28 cellular contexts compared by ENCODE assay signal in the genomic region with DNA sequence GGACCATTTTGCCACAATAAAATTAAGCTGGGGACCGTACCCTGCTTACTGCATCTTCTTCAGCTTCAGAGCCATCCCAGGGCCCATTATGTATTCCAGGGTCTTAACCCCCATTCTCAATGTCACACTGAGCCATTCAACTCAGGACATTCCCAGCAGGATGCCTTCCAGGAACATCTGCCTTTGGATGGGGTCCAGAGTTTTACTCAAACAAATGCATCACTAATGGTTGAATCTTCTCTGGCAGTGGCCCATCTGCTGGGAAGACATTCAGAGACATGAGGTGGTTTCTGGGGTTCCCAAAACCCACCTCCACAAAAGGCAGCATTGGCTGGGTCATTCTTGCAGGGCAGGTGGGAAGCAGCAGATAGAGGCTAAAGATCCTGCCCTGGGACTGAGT. TPM values are rescaled to one million over a fixed set of nuclear protein-coding genes. Genes with fewer than 3 reads are reported as not detected.
"Had no signal": no experiment of that assay in that cellular context is flagged by ENCODE, and none has a peak within 500 bp of the region (broad histone marks: within the 10 kb centered on the region; RNA-seq: fewer than 3 reads in every experiment).

No MANE protein-coding gene starts in this region.

- FAIRE-seq: astrocyte, TTC549 had no signal

- H3K27ac ChIP-seq: cardiac muscle cell, KMS-11, SK-N-MC had no signal

- H3K4me2 ChIP-seq: KMS-11 had no signal

- ATAC-seq: activated naive CD4-positive, alpha-beta T cell treated with anti-CD3 and anti-CD28 coated beads, Interleukin-2, amount 50 U/mL, for 72 hours; activated T-cell treated with anti-CD3 and anti-CD28 coated beads, Interleukin-2, amount 50 U/mL, for 4 hours; PC-3; Right ventricle myocardium inferior; T-cell had no signal

- DNase-seq: activated B cell treated with CpG ODN at 0.5 μM for 24 hours; activated CD4-positive, alpha-beta T cell treated with anti-CD3 and anti-CD28 coated beads for 1 hour; activated CD4-positive, alpha-beta T cell treated with anti-CD3 and anti-CD28 coated beads, Interleukin-2, amount 10 ng/mL, durations not matched to agents 24 days and 14 days; activated CD4-positive, alpha-beta T cell treated with anti-CD3 and anti-CD28 coated beads, Interleukin-2, amount 50 U/mL, for 48 hours; activated CD8-positive, alpha-beta memory T cell treated with anti-CD3 and anti-CD28 coated beads for 24 hours; activated effector memory CD4-positive, alpha-beta T cell treated with anti-CD3 and anti-CD28 coated beads, Interleukin-2, amount 50 U/mL, for 16 hours; activated naive CD4-positive, alpha-beta T cell treated with Interleukin-2 at 50 U/mL for 16 hours; activated T-cell treated with anti-CD3 and anti-CD28 coated beads, Interleukin-2, amount 50 U/mL, for 4 hours; amygdala; cerebellar nuclear complex; NCI-H1092; NCI-H1417; NCI-H1694 treated with DMSO at 0.1 percent for 48 hours; NCI-H2081; NCI-H526; PC-3; RPMI8226; T-cell; T-helper 2 cell; T1000 had no signal

- H3K9ac ChIP-seq: KMS-11 had no signal

- H3K4me3 ChIP-seq: cardiac muscle cell, SK-N-MC had no signal

- H3K36me3 ChIP-seq: cardiac muscle cell had no signal

RNA-seq across cellular contexts. Expression of a gene that starts 3.4 kb away (rescaled TPM):
- total RNA-seq: activated B cell treated with CpG ODN at 0.5 μM for 24 hours; activated CD4-positive, alpha-beta T cell treated with anti-CD3 and anti-CD28 coated beads, Interleukin-2, amount 10 ng/mL, durations not matched to agents 24 days and 14 days; activated T-cell treated with anti-CD3 and anti-CD28 coated beads, Interleukin-2, amount 50 U/mL, for 4 hours; MCF 10A; PC-3 had no signal
- polyA plus RNA-seq: cardiac muscle cell had no signal

RNA-seq across cellular contexts. Expression of a gene that starts 17.8 kb away (rescaled TPM):
- total RNA-seq: activated CD4-positive, alpha-beta T cell treated with anti-CD3 and anti-CD28 coated beads, Interleukin-2, amount 10 ng/mL, durations not matched to agents 24 days and 14 days; activated naive CD4-positive, alpha-beta T cell treated with anti-CD3 and anti-CD28 coated beads, Interleukin-2, amount 50 U/mL, for 72 hours had no signal
